Comparison of ENCODE assay signal across 15 cellular contexts in the genomic region with DNA sequence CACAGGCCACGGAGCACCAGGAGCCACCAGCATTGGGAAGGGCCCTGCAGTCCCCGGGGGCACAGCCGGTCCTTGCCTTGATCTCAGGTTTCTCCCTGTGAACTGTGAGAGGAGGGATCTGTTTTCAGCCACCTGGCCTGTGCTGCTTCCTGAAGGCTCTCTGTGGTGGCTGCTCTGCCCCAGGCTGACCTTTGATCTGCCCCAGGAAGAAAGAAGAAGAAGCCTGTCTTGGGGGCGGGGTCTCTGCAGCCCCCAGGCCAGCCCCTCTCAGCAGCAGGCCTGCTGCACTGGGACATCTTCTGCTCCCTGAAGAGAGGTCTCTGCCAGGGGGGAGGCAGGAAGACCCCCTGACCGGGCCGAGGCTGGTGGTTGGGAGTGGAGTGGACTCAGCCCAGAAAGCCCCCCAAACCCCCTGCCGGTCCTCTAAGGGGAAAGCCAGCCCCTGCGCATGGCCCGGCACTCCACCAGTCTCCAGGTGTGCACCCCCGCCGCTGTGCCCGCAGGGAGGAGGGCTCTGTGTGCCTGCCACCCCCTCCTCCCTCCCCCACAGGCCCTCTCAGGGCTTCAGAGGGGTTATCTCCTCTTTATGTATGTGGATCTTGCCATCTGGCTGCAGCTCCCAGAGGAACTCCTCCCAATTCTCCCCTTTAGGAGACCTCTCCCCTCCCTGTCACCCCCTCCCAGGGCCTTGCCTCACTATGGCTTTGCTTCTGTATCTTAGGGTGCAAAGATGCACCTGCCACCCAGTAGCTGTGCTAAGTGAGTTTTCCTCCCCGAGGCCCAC.
A peak's percentile ranks its signal among the peaks of the same experiment; 100 is the strongest.
DNase-seq lines count a peak whose midpoint lies in the region; ATAC-seq and TF ChIP-seq lines count a peak whose summit lies in the region.
"Had no signal": no experiment of that assay in that cellular context is flagged by ENCODE, and none has a peak within 500 bp of the region (broad histone marks: within the 10 kb centered on the region; RNA-seq: fewer than 3 reads in every experiment).

No MANE protein-coding gene starts in this region.

- peaks cover 18% of the 10 kb centered on the region for H3K4me1 ChIP-seq in neural progenitor cell
- H3K4me1 ChIP-seq: adrenal gland had no signal

- H3K36me3 ChIP-seq in neural progenitor cell, result no peaks in the 10 kb centered on the region
- H3K36me3 ChIP-seq: adrenal gland had no signal

- no peak overlapping the region for H3K27ac ChIP-seq in neural progenitor cell
- H3K27ac ChIP-seq: adrenal gland had no signal

- H3K9ac ChIP-seq in neural progenitor cell, result no peak overlapping the region

- H3K9me3 ChIP-seq in neural progenitor cell (ENCODE audit: low read depth), result no peaks in the 10 kb centered on the region
- H3K9me3 ChIP-seq: adrenal gland had no signal

- H3F3A ChIP-seq in neural progenitor cell (ENCODE audit: low read depth), result no peaks in the 10 kb centered on the region

- H3K27ac Mint-ChIP-seq in WTC11 (no peak overlapping the region), neural progenitor cell (no peak overlapping the region)
- H3K27ac Mint-ChIP-seq in natural killer cell treated with Interleukin-12 subunit alpha and Interleukin-12 subunit beta and Interleukin-15 and Interleukin-18, amount 100 ng/mL, for 72 hours, result no peak overlapping the region
- H3K27ac Mint-ChIP-seq: activated CD4-positive, alpha-beta T cell treated with anti-CD3 and anti-CD28 coated beads, Interleukin-2, amount 10 ng/mL, durations not matched to agents 7 days and 5 days; dendritic cell treated with granulocyte-macrophage colony-stimulating factor and Interleukin-4, amounts not matched to agents 40 ng/mL and 50 ng/mL, for 4 days had no signal

- peaks cover 26% of the 10 kb centered on the region for H3K4me1 Mint-ChIP-seq in WTC11
- H3K4me1 Mint-ChIP-seq in neural progenitor cell, result peaks cover 25% of the 10 kb centered on the region
- no peaks in the 10 kb centered on the region for H3K4me1 Mint-ChIP-seq in natural killer cell treated with Interleukin-12 subunit alpha and Interleukin-12 subunit beta and Interleukin-15 and Interleukin-18, amount 100 ng/mL, for 72 hours (ENCODE audit: low read depth in 2 of 2)
- H3K4me1 Mint-ChIP-seq: activated CD4-positive, alpha-beta T cell treated with anti-CD3 and anti-CD28 coated beads, Interleukin-2, amount 10 ng/mL, durations not matched to agents 7 days and 5 days had no signal

- no peaks in the 10 kb centered on the region for H3K27me3 ChIP-seq in neural progenitor cell
- H3K27me3 ChIP-seq: adrenal gland had no signal

- H2AFZ ChIP-seq in neural progenitor cell (replicated peaks), result no peak overlapping the region

- H3K9me3 Mint-ChIP-seq in WTC11 (no peaks in the 10 kb centered on the region), neural progenitor cell (no peaks in the 10 kb centered on the region)
- H3K9me3 Mint-ChIP-seq in natural killer cell treated with Interleukin-12 subunit alpha and Interleukin-12 subunit beta and Interleukin-15 and Interleukin-18, amount 100 ng/mL, for 72 hours, result peaks cover 3% of the 10 kb centered on the region
- H3K9me3 Mint-ChIP-seq: activated CD4-positive, alpha-beta T cell treated with anti-CD3 and anti-CD28 coated beads, Interleukin-2, amount 10 ng/mL, durations not matched to agents 7 days and 5 days; dendritic cell treated with granulocyte-macrophage colony-stimulating factor and Interleukin-4, amounts not matched to agents 40 ng/mL and 50 ng/mL, for 4 days had no signal

- no peaks in the 10 kb centered on the region for H3K79me2 ChIP-seq in neural progenitor cell (ENCODE audit: low read depth)

- POLR2A ChIA-PET in WTC11 (lab: Charles Lee), result interaction anchor here (0.6 kb wide), 1 partner anchor 168 kb away, joined by 3 read pairs; no protein-coding TSS in a partner anchor

- H3K4me3 ChIP-seq in neural progenitor cell, result no peak overlapping the region
- H3K4me3 ChIP-seq: adrenal gland had no signal

- H3K27me3 Mint-ChIP-seq in WTC11 (ENCODE audit: low read depth) (no peaks in the 10 kb centered on the region), neural progenitor cell (ENCODE audit: insufficient read depth, low read depth) (peaks cover 11% of the 10 kb centered on the region)
- H3K27me3 Mint-ChIP-seq in natural killer cell treated with Interleukin-12 subunit alpha and Interleukin-12 subunit beta and Interleukin-15 and Interleukin-18, amount 100 ng/mL, for 72 hours, result peaks cover 3 to 18% of the 10 kb centered on the region in 2 donors
- H3K27me3 Mint-ChIP-seq: activated CD4-positive, alpha-beta T cell treated with anti-CD3 and anti-CD28 coated beads, Interleukin-2, amount 10 ng/mL, durations not matched to agents 7 days and 5 days; dendritic cell treated with granulocyte-macrophage colony-stimulating factor and Interleukin-4, amounts not matched to agents 40 ng/mL and 50 ng/mL, for 4 days had no signal

- DNase-seq in COLO668 (lab: John Stamatoyannopoulos, UW; ENCODE audit: unreplicated experiment) (peak; percentile 80), NCI-H146 (lab: John Stamatoyannopoulos, UW) (peak; percentile 22), WTC11 (ENCODE audit: low spot score) (peak; percentile 54), neural progenitor cell (ENCODE audit: low spot score) (peak; percentile 68), NCI-H2196 (lab: John Stamatoyannopoulos, UW; ENCODE audit: unreplicated experiment) (no peak), Ammon's horn (ENCODE audit: low spot score) (no peak), GM20000 (ENCODE audit: low spot score) (no peak)
- DNase-seq in natural killer cell treated with Interleukin-12 subunit alpha and Interleukin-12 subunit beta and Interleukin-15 and Interleukin-18, amount 100 ng/mL, for 72 hours (ENCODE audit: low spot score), result no peak
- DNase-seq: activated CD4-positive, alpha-beta T cell treated with anti-CD3 and anti-CD28 coated beads, Interleukin-2, amount 10 ng/mL, durations not matched to agents 7 days and 5 days; foreskin melanocyte; Karpas-422; NCI-H1092; NCI-H446 treated with DMSO at 0.1 percent for 48 hours had no signal

- peak overlapping the region; percentile 57 for H3K4me2 ChIP-seq in neural progenitor cell

- CTCF ChIA-PET in WTC11 (lab: Charles Lee), result interaction anchor here (4.0 kb wide), 1 partner anchor 106 kb away, joined by 12 read pairs; no protein-coding TSS in a partner anchor

- ATAC-seq in WTC11, result peak; percentile 81
- no peak for ATAC-seq in natural killer cell treated with Interleukin-12 subunit alpha and Interleukin-12 subunit beta and Interleukin-15 and Interleukin-18, amount 100 ng/mL, for 72 hours

- no peak for TF ChIP-seq CTCF in WTC11 (IDR thresholded peaks at IDR 0.05)
- no peak for TF ChIP-seq CTCF in neural progenitor cell (IDR thresholded peaks at IDR 0.05)
- no peak for TF ChIP-seq CTCF in GM20000 (IDR thresholded peaks at IDR 0.05; ENCODE audit: extremely low read depth, missing control alignments)

- H3K4me3 Mint-ChIP-seq in WTC11 (no peak overlapping the region), neural progenitor cell (no peak overlapping the region)
- H3K4me3 Mint-ChIP-seq in natural killer cell treated with Interleukin-12 subunit alpha and Interleukin-12 subunit beta and Interleukin-15 and Interleukin-18, amount 100 ng/mL, for 72 hours, result no peak overlapping the region
- H3K4me3 Mint-ChIP-seq: activated CD4-positive, alpha-beta T cell treated with anti-CD3 and anti-CD28 coated beads, Interleukin-2, amount 10 ng/mL, durations not matched to agents 7 days and 5 days; dendritic cell treated with granulocyte-macrophage colony-stimulating factor and Interleukin-4, amounts not matched to agents 40 ng/mL and 50 ng/mL, for 4 days had no signal

- H3K36me3 Mint-ChIP-seq in WTC11 (no peaks in the 10 kb centered on the region), neural progenitor cell (no peaks in the 10 kb centered on the region)
- no peaks in the 10 kb centered on the region for H3K36me3 Mint-ChIP-seq in natural killer cell treated with Interleukin-12 subunit alpha and Interleukin-12 subunit beta and Interleukin-15 and Interleukin-18, amount 100 ng/mL, for 72 hours

- no peaks in the 10 kb centered on the region for H4K20me1 ChIP-seq in neural progenitor cell (ENCODE audit: low read depth)

TF ChIP-seq in WTC11, 78 proteins besides CTCF, POLR2A, EP300 and RAD21:
- TF ChIP-seq, protein P1, sequence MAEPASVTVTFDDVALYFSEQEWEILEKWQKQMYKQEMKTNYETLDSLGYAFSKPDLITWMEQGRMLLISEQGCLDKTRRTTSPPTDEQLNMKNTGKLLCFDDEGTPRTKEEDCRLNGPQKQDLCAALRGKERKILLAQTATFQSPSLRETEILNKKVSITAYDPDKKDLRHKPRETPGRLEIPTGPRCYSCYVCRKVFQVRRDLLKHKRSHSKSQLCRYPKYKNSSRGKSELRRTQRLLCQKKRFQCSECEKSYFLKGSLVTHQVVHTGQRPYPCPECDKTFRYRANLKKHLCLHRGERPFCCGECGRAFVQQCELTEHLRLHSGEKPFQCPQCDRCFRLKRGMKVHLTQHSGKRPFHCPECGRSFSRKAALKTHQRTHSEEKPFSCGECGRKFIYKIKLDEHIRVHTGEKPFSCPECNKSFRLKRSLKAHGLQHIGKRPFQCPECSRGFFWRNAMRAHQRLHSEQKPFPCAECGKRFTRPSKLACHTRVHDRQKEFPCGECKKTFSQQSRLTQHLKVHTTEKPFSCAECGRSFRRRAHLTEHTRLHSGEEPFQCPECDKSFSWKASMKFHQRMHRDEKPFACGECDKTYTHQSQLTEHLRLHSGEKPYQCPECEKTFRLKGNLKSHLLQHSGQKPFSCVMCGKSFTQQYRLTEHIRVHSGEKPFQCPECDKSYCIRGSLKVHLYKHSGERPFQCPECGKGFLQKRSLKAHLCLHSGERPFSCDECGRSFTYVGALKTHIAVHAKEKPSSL (CRISPR knock-in tag; conservative IDR thresholded peaks at IDR 0.05), result no peak
- TF ChIP-seq, protein P2, sequence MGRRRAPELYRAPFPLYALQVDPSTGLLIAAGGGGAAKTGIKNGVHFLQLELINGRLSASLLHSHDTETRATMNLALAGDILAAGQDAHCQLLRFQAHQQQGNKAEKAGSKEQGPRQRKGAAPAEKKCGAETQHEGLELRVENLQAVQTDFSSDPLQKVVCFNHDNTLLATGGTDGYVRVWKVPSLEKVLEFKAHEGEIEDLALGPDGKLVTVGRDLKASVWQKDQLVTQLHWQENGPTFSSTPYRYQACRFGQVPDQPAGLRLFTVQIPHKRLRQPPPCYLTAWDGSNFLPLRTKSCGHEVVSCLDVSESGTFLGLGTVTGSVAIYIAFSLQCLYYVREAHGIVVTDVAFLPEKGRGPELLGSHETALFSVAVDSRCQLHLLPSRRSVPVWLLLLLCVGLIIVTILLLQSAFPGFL (CRISPR knock-in tag; IDR thresholded peaks at IDR 0.05; ENCODE audit: borderline replicate concordance), result no peak
- 0 out of 2 replicates have a peak, but pooled peaks have one; percentile 17 for TF ChIP-seq ZNF423 (CRISPR knock-in tag; IDR thresholded peaks at IDR 0.05)

Comparison
In these comparisons a context has a peak if more than half of its experiments do, and no peak if none do; other contexts are left out.
1. DNase-seq: peak in COLO668 (single experiment), NCI-H146 (single experiment), WTC11 (single experiment) and neural progenitor cell (single experiment); none in NCI-H2196 (single experiment), natural killer cell treated with Interleukin-12 subunit alpha and Interleukin-12 subunit beta and Interleukin-15 and Interleukin-18, amount 100 ng/mL, for 72 hours (single experiment), Ammon's horn (single experiment) and GM20000 (single experiment).